24 cellular contexts compared by ENCODE assay signal in the genomic region with DNA sequence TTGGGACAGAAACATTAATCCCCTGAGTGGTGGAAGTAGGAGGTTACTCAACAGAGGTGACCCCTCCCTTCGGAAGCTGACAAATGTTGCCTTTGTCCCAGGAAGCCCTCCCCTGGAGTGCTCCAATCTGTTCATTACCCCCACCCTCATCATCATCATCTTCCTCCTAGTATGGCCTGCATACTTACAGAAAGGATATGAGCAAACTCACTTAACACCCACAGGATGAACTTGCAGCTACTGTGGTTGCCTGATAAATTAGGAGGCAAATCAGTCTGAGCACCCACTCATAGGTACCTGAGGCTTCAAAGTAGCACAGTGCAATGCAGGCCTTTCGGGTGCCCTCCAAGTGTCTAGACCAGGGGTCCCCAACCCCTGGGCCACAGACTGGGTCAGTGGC.
"Had no signal": no experiment of that assay in that cellular context is flagged by ENCODE, and none has a peak within 500 bp of the region (broad histone marks: within the 10 kb centered on the region; RNA-seq: fewer than 3 reads in every experiment).

No MANE protein-coding gene starts in this region.

- H3K27me3 Mint-ChIP-seq: naive B cell; natural killer cell treated with Interleukin-12 subunit alpha and Interleukin-12 subunit beta and Interleukin-15 and Interleukin-18, amount 100 ng/mL, for 72 hours; stimulated activated memory B cell treated with anti-CD40 and anti-IgM and Interleukin-4, amounts not matched to agents 10 μg/mL and 1 μg/mL and 100 μg/mL, for 72 hours; stimulated activated naive CD8-positive, alpha-beta T cell treated with anti-CD3 and anti-CD28 coated beads, Interleukin-15, Interleukin-2, amounts not matched to agents 100 ng/mL and 50 ng/mL, for 24 hours had no signal

- H3K27ac ChIP-seq: esophagus muscularis mucosa, foreskin keratinocyte, gastroesophageal sphincter, heart left ventricle, hepatocyte, neural progenitor cell, prostate gland, sigmoid colon, thyroid gland had no signal

- H3K9me3 ChIP-seq: esophagus muscularis mucosa, gastroesophageal sphincter, mucosa of descending colon, prostate gland, sigmoid colon, thyroid gland had no signal

- H3K4me1 ChIP-seq: foreskin keratinocyte, prostate gland, thyroid gland had no signal

- H3K27me3 ChIP-seq: dorsolateral prefrontal cortex, esophagus muscularis mucosa, gastroesophageal sphincter, heart left ventricle, hepatocyte, neural progenitor cell, sigmoid colon, thyroid gland had no signal

- H3K36me3 ChIP-seq: esophagus muscularis mucosa, gastroesophageal sphincter, heart left ventricle, neural progenitor cell, prostate gland, sigmoid colon, thyroid gland had no signal

- H3K4me3 Mint-ChIP-seq: mesothelial cell of epicardium; naive B cell; natural killer cell treated with Interleukin-12 subunit alpha and Interleukin-12 subunit beta and Interleukin-15 and Interleukin-18, amount 100 ng/mL, for 72 hours; neural progenitor cell; stimulated activated memory B cell treated with anti-CD40 and anti-IgM and Interleukin-4, amounts not matched to agents 10 μg/mL and 1 μg/mL and 100 μg/mL, for 72 hours; stimulated activated naive CD8-positive, alpha-beta T cell treated with anti-CD3 and anti-CD28 coated beads, Interleukin-15, Interleukin-2, amounts not matched to agents 100 ng/mL and 50 ng/mL, for 24 hours had no signal

- ATAC-seq: foreskin keratinocyte; gastroesophageal sphincter; heart left ventricle; left lobe of liver; mucosa of descending colon; stimulated activated memory B cell treated with anti-CD40 and anti-IgM and Interleukin-4, amounts not matched to agents 10 μg/mL and 1 μg/mL and 100 μg/mL, for 72 hours had no signal

- H3K4me3 ChIP-seq: dorsolateral prefrontal cortex, esophagus muscularis mucosa, gastroesophageal sphincter, heart left ventricle, hepatocyte, mucosa of descending colon, neural progenitor cell, prostate gland, sigmoid colon, thyroid gland had no signal

- H3K4me1 Mint-ChIP-seq: naive B cell; stimulated activated memory B cell treated with anti-CD40 and anti-IgM and Interleukin-4, amounts not matched to agents 10 μg/mL and 1 μg/mL and 100 μg/mL, for 72 hours had no signal

- DNase-seq: dorsolateral prefrontal cortex; effector CD4-positive, alpha-beta T cell; foreskin keratinocyte; heart left ventricle; kidney; mesenchymal stem cell; mucosa of descending colon; naive B cell; right cardiac atrium; sigmoid colon; stimulated activated CD4-positive, alpha-beta T cell treated with anti-CD3 and anti-CD28 coated beads, Interleukin-2, amount 100 ng/mL, for 24 hours; stimulated activated CD4-positive, alpha-beta T cell treated with anti-CD3 and anti-CD28 coated beads, Interleukin-4, amount 100 ng/mL, for 24 hours; thyroid gland; trophoblast cell had no signal

- H3K27ac Mint-ChIP-seq: mesothelial cell of epicardium; natural killer cell treated with Interleukin-12 subunit alpha and Interleukin-12 subunit beta and Interleukin-15 and Interleukin-18, amount 100 ng/mL, for 72 hours; stimulated activated memory B cell treated with anti-CD40 and anti-IgM and Interleukin-4, amounts not matched to agents 10 μg/mL and 1 μg/mL and 100 μg/mL, for 72 hours; stimulated activated naive CD8-positive, alpha-beta T cell treated with anti-CD3 and anti-CD28 coated beads, Interleukin-15, Interleukin-2, amounts not matched to agents 100 ng/mL and 50 ng/mL, for 24 hours had no signal

- H3K36me3 Mint-ChIP-seq: mesothelial cell of epicardium; naive B cell; natural killer cell treated with Interleukin-12 subunit alpha and Interleukin-12 subunit beta and Interleukin-15 and Interleukin-18, amount 100 ng/mL, for 72 hours; neural progenitor cell; stimulated activated memory B cell treated with anti-CD40 and anti-IgM and Interleukin-4, amounts not matched to agents 10 μg/mL and 1 μg/mL and 100 μg/mL, for 72 hours had no signal

- H3K9me3 Mint-ChIP-seq: mesothelial cell of epicardium; neural progenitor cell; stimulated activated memory B cell treated with anti-CD40 and anti-IgM and Interleukin-4, amounts not matched to agents 10 μg/mL and 1 μg/mL and 100 μg/mL, for 72 hours; stimulated activated naive CD8-positive, alpha-beta T cell treated with anti-CD3 and anti-CD28 coated beads, Interleukin-15, Interleukin-2, amounts not matched to agents 100 ng/mL and 50 ng/mL, for 24 hours had no signal
